In the genomic region with DNA sequence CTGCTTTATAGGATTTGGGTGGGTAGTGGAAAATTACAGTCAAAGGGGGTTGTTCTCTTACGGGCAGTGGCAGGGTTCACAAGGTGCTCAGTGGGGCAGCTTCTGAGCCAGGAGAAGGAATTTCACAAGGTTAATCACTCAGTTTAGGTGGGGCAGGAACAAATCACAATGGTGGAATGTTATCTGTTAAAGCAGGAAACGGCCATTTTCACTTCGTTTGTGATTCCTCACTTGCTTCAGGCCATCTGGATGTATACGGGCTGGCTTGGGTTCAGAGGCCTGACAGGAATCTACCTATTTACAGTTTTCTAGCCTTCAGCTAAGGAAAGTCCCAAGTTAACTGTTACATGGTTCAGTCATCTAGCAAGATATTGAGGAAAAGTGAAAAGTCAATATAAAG, we compare ENCODE assay signal across 1 cellular context.
TF ChIP-seq lines count a peak whose summit lies in the region.

No MANE protein-coding gene starts in this region.

TF ChIP-seq in GM23338, 12 proteins besides CTCF, POLR2A, EP300 and RAD21 (continued from another document):
- TF ChIP-seq, protein P1, sequence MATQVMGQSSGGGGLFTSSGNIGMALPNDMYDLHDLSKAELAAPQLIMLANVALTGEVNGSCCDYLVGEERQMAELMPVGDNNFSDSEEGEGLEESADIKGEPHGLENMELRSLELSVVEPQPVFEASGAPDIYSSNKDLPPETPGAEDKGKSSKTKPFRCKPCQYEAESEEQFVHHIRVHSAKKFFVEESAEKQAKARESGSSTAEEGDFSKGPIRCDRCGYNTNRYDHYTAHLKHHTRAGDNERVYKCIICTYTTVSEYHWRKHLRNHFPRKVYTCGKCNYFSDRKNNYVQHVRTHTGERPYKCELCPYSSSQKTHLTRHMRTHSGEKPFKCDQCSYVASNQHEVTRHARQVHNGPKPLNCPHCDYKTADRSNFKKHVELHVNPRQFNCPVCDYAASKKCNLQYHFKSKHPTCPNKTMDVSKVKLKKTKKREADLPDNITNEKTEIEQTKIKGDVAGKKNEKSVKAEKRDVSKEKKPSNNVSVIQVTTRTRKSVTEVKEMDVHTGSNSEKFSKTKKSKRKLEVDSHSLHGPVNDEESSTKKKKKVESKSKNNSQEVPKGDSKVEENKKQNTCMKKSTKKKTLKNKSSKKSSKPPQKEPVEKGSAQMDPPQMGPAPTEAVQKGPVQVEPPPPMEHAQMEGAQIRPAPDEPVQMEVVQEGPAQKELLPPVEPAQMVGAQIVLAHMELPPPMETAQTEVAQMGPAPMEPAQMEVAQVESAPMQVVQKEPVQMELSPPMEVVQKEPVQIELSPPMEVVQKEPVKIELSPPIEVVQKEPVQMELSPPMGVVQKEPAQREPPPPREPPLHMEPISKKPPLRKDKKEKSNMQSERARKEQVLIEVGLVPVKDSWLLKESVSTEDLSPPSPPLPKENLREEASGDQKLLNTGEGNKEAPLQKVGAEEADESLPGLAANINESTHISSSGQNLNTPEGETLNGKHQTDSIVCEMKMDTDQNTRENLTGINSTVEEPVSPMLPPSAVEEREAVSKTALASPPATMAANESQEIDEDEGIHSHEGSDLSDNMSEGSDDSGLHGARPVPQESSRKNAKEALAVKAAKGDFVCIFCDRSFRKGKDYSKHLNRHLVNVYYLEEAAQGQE (IDR thresholded peaks at IDR 0.05; ENCODE audit: unreplicated experiment) = no peak
- TF ChIP-seq EZH2 (IDR thresholded peaks at IDR 0.05; ENCODE audit: low read depth, unreplicated experiment) = no peak
- TF ChIP-seq, protein P2, sequence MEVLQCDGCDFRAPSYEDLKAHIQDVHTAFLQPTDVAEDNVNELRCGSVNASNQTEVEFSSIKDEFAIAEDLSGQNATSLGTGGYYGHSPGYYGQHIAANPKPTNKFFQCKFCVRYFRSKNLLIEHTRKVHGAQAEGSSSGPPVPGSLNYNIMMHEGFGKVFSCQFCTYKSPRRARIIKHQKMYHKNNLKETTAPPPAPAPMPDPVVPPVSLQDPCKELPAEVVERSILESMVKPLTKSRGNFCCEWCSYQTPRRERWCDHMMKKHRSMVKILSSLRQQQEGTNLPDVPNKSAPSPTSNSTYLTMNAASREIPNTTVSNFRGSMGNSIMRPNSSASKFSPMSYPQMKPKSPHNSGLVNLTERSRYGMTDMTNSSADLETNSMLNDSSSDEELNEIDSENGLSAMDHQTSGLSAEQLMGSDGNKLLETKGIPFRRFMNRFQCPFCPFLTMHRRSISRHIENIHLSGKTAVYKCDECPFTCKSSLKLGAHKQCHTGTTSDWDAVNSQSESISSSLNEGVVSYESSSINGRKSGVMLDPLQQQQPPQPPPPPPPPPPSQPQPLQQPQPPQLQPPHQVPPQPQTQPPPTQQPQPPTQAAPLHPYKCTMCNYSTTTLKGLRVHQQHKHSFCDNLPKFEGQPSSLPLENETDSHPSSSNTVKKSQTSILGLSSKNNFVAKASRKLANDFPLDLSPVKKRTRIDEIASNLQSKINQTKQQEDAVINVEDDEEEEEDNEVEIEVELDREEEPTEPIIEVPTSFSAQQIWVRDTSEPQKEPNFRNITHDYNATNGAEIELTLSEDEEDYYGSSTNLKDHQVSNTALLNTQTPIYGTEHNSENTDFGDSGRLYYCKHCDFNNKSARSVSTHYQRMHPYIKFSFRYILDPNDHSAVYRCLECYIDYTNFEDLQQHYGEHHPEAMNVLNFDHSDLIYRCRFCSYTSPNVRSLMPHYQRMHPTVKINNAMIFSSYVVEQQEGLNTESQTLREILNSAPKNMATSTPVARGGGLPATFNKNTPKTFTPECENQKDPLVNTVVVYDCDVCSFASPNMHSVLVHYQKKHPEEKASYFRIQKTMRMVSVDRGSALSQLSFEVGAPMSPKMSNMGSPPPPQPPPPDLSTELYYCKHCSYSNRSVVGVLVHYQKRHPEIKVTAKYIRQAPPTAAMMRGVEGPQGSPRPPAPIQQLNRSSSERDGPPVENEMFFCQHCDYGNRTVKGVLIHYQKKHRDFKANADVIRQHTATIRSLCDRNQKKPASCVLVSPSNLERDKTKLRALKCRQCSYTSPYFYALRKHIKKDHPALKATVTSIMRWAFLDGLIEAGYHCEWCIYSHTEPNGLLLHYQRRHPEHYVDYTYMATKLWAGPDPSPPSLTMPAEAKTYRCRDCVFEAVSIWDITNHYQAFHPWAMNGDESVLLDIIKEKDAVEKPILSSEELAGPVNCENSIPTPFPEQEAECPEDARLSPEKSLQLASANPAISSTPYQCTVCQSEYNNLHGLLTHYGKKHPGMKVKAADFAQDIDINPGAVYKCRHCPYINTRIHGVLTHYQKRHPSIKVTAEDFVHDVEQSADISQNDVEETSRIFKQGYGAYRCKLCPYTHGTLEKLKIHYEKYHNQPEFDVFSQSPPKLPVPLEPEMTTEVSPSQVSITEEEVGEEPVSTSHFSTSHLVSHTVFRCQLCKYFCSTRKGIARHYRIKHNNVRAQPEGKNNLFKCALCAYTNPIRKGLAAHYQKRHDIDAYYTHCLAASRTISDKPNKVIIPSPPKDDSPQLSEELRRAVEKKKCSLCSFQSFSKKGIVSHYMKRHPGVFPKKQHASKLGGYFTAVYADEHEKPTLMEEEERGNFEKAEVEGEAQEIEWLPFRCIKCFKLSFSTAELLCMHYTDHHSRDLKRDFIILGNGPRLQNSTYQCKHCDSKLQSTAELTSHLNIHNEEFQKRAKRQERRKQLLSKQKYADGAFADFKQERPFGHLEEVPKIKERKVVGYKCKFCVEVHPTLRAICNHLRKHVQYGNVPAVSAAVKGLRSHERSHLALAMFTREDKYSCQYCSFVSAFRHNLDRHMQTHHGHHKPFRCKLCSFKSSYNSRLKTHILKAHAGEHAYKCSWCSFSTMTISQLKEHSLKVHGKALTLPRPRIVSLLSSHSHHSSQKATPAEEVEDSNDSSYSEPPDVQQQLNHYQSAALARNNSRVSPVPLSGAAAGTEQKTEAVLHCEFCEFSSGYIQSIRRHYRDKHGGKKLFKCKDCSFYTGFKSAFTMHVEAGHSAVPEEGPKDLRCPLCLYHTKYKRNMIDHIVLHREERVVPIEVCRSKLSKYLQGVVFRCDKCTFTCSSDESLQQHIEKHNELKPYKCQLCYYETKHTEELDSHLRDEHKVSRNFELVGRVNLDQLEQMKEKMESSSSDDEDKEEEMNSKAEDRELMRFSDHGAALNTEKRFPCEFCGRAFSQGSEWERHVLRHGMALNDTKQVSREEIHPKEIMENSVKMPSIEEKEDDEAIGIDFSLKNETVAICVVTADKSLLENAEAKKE (CRISPR knock-in tag; IDR thresholded peaks at IDR 0.05) = no peak
- no peak for TF ChIP-seq CREB1 (CRISPR knock-in tag; IDR thresholded peaks at IDR 0.05; ENCODE audit: low read depth)
- no peak for TF ChIP-seq JUNB (IDR thresholded peaks at IDR 0.05; ENCODE audit: unreplicated experiment)
- TF ChIP-seq NANOG (IDR thresholded peaks at IDR 0.05; ENCODE audit: borderline replicate concordance) = no peak
- no peak for TF ChIP-seq EZH2phosphoT487 (IDR thresholded peaks at IDR 0.05; ENCODE audit: unreplicated experiment)
- no peak for TF ChIP-seq STAT1 (IDR thresholded peaks at IDR 0.05; ENCODE audit: unreplicated experiment)
- no peak for TF ChIP-seq ZNF114 (CRISPR knock-in tag; IDR thresholded peaks at IDR 0.05)
- TF ChIP-seq POLR2AphosphoS5 (IDR thresholded peaks at IDR 0.05; ENCODE audit: low read depth) = no peak
- TF ChIP-seq ZNF331 (CRISPR knock-in tag; IDR thresholded peaks at IDR 0.05; ENCODE audit: low read depth) = no peak
